In genomic region chr16:2751577-2752034, GRCh38 we compare ENCODE assay signal across 8 cellular contexts. TPM values are rescaled to one million over a fixed set of nuclear protein-coding genes. Genes with fewer than 3 reads are reported as not detected.
DNase-seq lines count a peak whose midpoint lies in the region; ATAC-seq and TF ChIP-seq lines count a peak whose summit lies in the region.

No MANE protein-coding gene starts in this region.

- H3K9me2 ChIP-seq in DOHH2 (replicated peaks; ENCODE audit: control insufficient read depth, low read length) (no peaks in the 10 kb centered on the region), MM.1S (replicated peaks; ENCODE audit: insufficient read depth, low read length) (no peaks in the 10 kb centered on the region)

- H3K4me2 ChIP-seq in DOHH2 (ENCODE audit: low read length) (peak overlapping the region; percentile 80), MM.1S (ENCODE audit: low read depth, low read length) (peak overlapping the region; percentile 86)

- H4K20me1 ChIP-seq in DOHH2 (ENCODE audit: control insufficient read depth, insufficient read depth, low read depth, low read length) = peaks cover 33% of the 10 kb centered on the region
- peaks cover 33% of the 10 kb centered on the region for H4K20me1 ChIP-seq in MM.1S (ENCODE audit: insufficient read depth, low read length)

- H3K9me3 ChIP-seq in DOHH2 (ENCODE audit: control insufficient read depth, insufficient read depth, low read length) (no peaks in the 10 kb centered on the region), MM.1S (replicated peaks; ENCODE audit: insufficient read depth, low read length) (no peaks in the 10 kb centered on the region), iPS-20b (ENCODE audit: insufficient read depth, low read depth, low read length) (no peaks in the 10 kb centered on the region), subcutaneous abdominal adipose tissue (ENCODE audit: control insufficient read depth in 5 of 5, low read length in 5 of 5) (no peaks in the 10 kb centered on the region)

- H3K4me1 Mint-ChIP-seq in activated naive CD8-positive, alpha-beta T cell treated with anti-CD3 and anti-CD28 coated beads, Interleukin-2, amount 10 ng/mL, durations not matched to agents 7 days and 5 days = peaks cover 51% of the 10 kb centered on the region

- H3K4me3 Mint-ChIP-seq in activated naive CD8-positive, alpha-beta T cell treated with anti-CD3 and anti-CD28 coated beads, Interleukin-2, amount 10 ng/mL, durations not matched to agents 7 days and 5 days = peak overlapping the region; percentile 91

- H3K27me3 Mint-ChIP-seq in activated naive CD8-positive, alpha-beta T cell treated with anti-CD3 and anti-CD28 coated beads, Interleukin-2, amount 10 ng/mL, durations not matched to agents 7 days and 5 days = no peaks in the 10 kb centered on the region

- TF ChIP-seq CTCF in DOHH2 (IDR thresholded peaks at IDR 0.05; ENCODE audit: low read depth, low read length, poor library complexity, severe bottlenecking) = no peak
- TF ChIP-seq CTCF in GM20000 (IDR thresholded peaks at IDR 0.05; ENCODE audit: extremely low read depth, missing control alignments) = no peak
- TF ChIP-seq CTCF in MM.1S (IDR thresholded peaks at IDR 0.05; ENCODE audit: low read length) = no peak

- H3K27ac ChIP-seq in DOHH2 (ENCODE audit: low read depth, low read length) = peak overlapping the region; percentile 93
- peak overlapping the region; percentile 95 for H3K27ac ChIP-seq in MM.1S (ENCODE audit: low read length)
- H3K27ac ChIP-seq in iPS-20b (ENCODE audit: low read length) = peak overlapping the region; percentile 100
- peak overlapping the region; percentile 94 for H3K27ac ChIP-seq in subcutaneous abdominal adipose tissue (ENCODE audit: low read depth, low read length)

- H3K36me3 Mint-ChIP-seq in activated naive CD8-positive, alpha-beta T cell treated with anti-CD3 and anti-CD28 coated beads, Interleukin-2, amount 10 ng/mL, durations not matched to agents 7 days and 5 days = peaks cover 26% of the 10 kb centered on the region

- peak overlapping the region; percentile 80 for H2AFZ ChIP-seq in MM.1S (ENCODE audit: low read length)

- H3K9ac ChIP-seq in MM.1S (ENCODE audit: low read length) (peak overlapping the region; percentile 95), iPS-20b (ENCODE audit: low read depth, low read length) (peak overlapping the region; percentile 98), subcutaneous abdominal adipose tissue (ENCODE audit: low read length in 5 of 5) (peak overlapping the region in 4 of 5 donors; percentile 85 to 97 (median 94))

- H3K36me3 ChIP-seq in DOHH2 (ENCODE audit: control insufficient read depth, low read length) (peaks cover 60% of the 10 kb centered on the region), MM.1S (replicated peaks; ENCODE audit: insufficient read depth, low read length) (peaks cover 6% of the 10 kb centered on the region; the same call in 1 of the 2 replicates), iPS-20b (ENCODE audit: insufficient read depth, low read depth, low read length) (peaks cover 20% of the 10 kb centered on the region; the same call in 1 of the 2 replicates), subcutaneous abdominal adipose tissue (ENCODE audit: control insufficient read depth in 5 of 5, insufficient read depth in 5 of 5, low read length in 5 of 5) (peaks cover 0 to 4% (median 0%) of the 10 kb centered on the region in 5 donors)

- POLR2A ChIA-PET in activated naive CD8-positive, alpha-beta T cell treated with anti-CD3 and anti-CD28 coated beads, Interleukin-2, amount 10 ng/mL, durations not matched to agents 7 days and 5 days (lab: Charles Lee) = interaction anchor here (1.1 to 3.8 kb wide), 2 partner anchors 25 to 161 kb away, joined by 3 to 52 read pairs; partner anchors contain the start of gene ELOB

- peaks cover 69% of the 10 kb centered on the region for H3K79me2 ChIP-seq in DOHH2 (ENCODE audit: control insufficient read depth, low read length)
- peaks cover 49% of the 10 kb centered on the region for H3K79me2 ChIP-seq in MM.1S (ENCODE audit: low read length)

- peak overlapping the region; percentile 98 for H3K4me3 ChIP-seq in DOHH2 (ENCODE audit: low read length)
- peak overlapping the region; percentile 77 for H3K4me3 ChIP-seq in MM.1S (ENCODE audit: low read length)
- peak overlapping the region; percentile 87 for H3K4me3 ChIP-seq in iPS-20b (ENCODE audit: low read length)
- peak overlapping the region; percentile 70 to 89 (median 83) for H3K4me3 ChIP-seq in subcutaneous abdominal adipose tissue (ENCODE audit: low read depth in 1 of 5, low read length in 5 of 5)

- ATAC-seq in activated naive CD8-positive, alpha-beta T cell treated with anti-CD3 and anti-CD28 coated beads, Interleukin-2, amount 10 ng/mL, durations not matched to agents 7 days and 5 days (ENCODE audit: low read depth) = no peak

- DNase-seq in GM20000 (ENCODE audit: low spot score) (peak; percentile 86), MM.1S (no peak), HT-29 (ENCODE audit: low spot score) (no peak), middle frontal gyrus (ENCODE audit: extremely low spot score, low spot score) (no peak)
- DNase-seq in activated naive CD8-positive, alpha-beta T cell treated with anti-CD3 and anti-CD28 coated beads, Interleukin-2, amount 10 ng/mL, durations not matched to agents 7 days and 5 days = no peak

- no peaks in the 10 kb centered on the region for H3K9me3 Mint-ChIP-seq in activated naive CD8-positive, alpha-beta T cell treated with anti-CD3 and anti-CD28 coated beads, Interleukin-2, amount 10 ng/mL, durations not matched to agents 7 days and 5 days

- peak overlapping the region; percentile 97 for H3K27ac Mint-ChIP-seq in activated naive CD8-positive, alpha-beta T cell treated with anti-CD3 and anti-CD28 coated beads, Interleukin-2, amount 10 ng/mL, durations not matched to agents 7 days and 5 days

- H3F3A ChIP-seq in DOHH2 (ENCODE audit: control insufficient read depth, insufficient read depth) (peaks cover 7% of the 10 kb centered on the region; the same call in 1 of the 2 replicates), MM.1S (ENCODE audit: insufficient read depth, low read length) (no peaks in the 10 kb centered on the region; the same call in 1 of the 2 replicates)

- H3K27me3 ChIP-seq in DOHH2 (ENCODE audit: control insufficient read depth, low read length) (no peaks in the 10 kb centered on the region), MM.1S (replicated peaks; ENCODE audit: insufficient read depth, low read length) (no peaks in the 10 kb centered on the region), iPS-20b (ENCODE audit: insufficient read depth, low read length) (no peaks in the 10 kb centered on the region), subcutaneous abdominal adipose tissue (ENCODE audit: control insufficient read depth in 5 of 5, insufficient read depth in 4 of 5, low read length in 5 of 5) (no peaks in the 10 kb centered on the region)

- H3K4me1 ChIP-seq in DOHH2 (ENCODE audit: control insufficient read depth, low read length) = peaks cover 41% of the 10 kb centered on the region
- H3K4me1 ChIP-seq in MM.1S (ENCODE audit: low read length) = peaks cover 22% of the 10 kb centered on the region
- peaks cover 9% of the 10 kb centered on the region for H3K4me1 ChIP-seq in iPS-20b (ENCODE audit: insufficient read depth, low read length)
- H3K4me1 ChIP-seq in subcutaneous abdominal adipose tissue (ENCODE audit: control insufficient read depth in 5 of 5, insufficient read depth in 5 of 5, low read length in 5 of 5) = peaks cover 8 to 44% (median 41%) of the 10 kb centered on the region in 5 donors

RNA-seq across cellular contexts. Expression of gene SRRM2, which starts 0.8 kb away (rescaled TPM):
- 100 to 1,000 TPM; 740 to 773 TPM for total RNA-seq in activated naive CD8-positive, alpha-beta T cell treated with anti-CD3 and anti-CD28 coated beads, Interleukin-2, amount 10 ng/mL, durations not matched to agents 7 days and 5 days
- total RNA-seq in HT-29 (2014; rRNA removed; shearing (Covaris generic)) = 132 and 138 TPM in 2 replicates

RNA-seq across cellular contexts. Expression of gene ELOB, which starts 25.5 kb away (rescaled TPM):
- 100 to 1,000 TPM; 205 to 210 TPM for total RNA-seq in activated naive CD8-positive, alpha-beta T cell treated with anti-CD3 and anti-CD28 coated beads, Interleukin-2, amount 10 ng/mL, durations not matched to agents 7 days and 5 days
- 387 and 398 TPM in 2 replicates for total RNA-seq in HT-29 (2014; rRNA removed; shearing (Covaris generic))

RNA-seq across cellular contexts. Expression of gene PRSS27, which starts 31.6 kb away (rescaled TPM):
- 1 to 10 TPM; 1.9 to 2.2 TPM for total RNA-seq in activated naive CD8-positive, alpha-beta T cell treated with anti-CD3 and anti-CD28 coated beads, Interleukin-2, amount 10 ng/mL, durations not matched to agents 7 days and 5 days
- 0.23 and 2.6 TPM in 2 replicates for total RNA-seq in HT-29 (2014; rRNA removed; shearing (Covaris generic))

RNA-seq across cellular contexts. Expression of gene PRSS33, which starts 35.8 kb away (rescaled TPM):
- total RNA-seq in activated naive CD8-positive, alpha-beta T cell treated with anti-CD3 and anti-CD28 coated beads, Interleukin-2, amount 10 ng/mL, durations not matched to agents 7 days and 5 days = under 1 TPM; 0.17 to 0.36 TPM
- total RNA-seq in HT-29 (2014; rRNA removed; shearing (Covaris generic)) = 0.13 TPM in 1 of 2 replicates, not detected in the other

RNA-seq across cellular contexts. Expression of gene PRSS41, which starts 46.7 kb away (rescaled TPM):
- not detected for total RNA-seq in activated naive CD8-positive, alpha-beta T cell treated with anti-CD3 and anti-CD28 coated beads, Interleukin-2, amount 10 ng/mL, durations not matched to agents 7 days and 5 days
- total RNA-seq in HT-29 (2014; rRNA removed; shearing (Covaris generic)) = not detected in 2 replicates
